In genomic region chr12:47755655-47756562, GRCh38 we compare ENCODE assay signal across 8 cellular contexts. TPM values are rescaled to one million over a fixed set of nuclear protein-coding genes. Genes with fewer than 3 reads are reported as not detected.
A peak's percentile ranks its signal among the peaks of the same experiment; 100 is the strongest.
DNase-seq lines count a peak whose midpoint lies in the region; ATAC-seq lines count a peak whose summit lies in the region.

No MANE protein-coding gene starts in this region.

- ATAC-seq in GM19324 (IDR thresholded peaks at IDR 0.05; ENCODE audit: low FRiP score, unreplicated experiment) (peak; percentile 52), HG03196 (IDR thresholded peaks at IDR 0.05; ENCODE audit: unreplicated experiment) (peak; percentile 59)
- peak; percentile 68 for ATAC-seq in stimulated activated effector memory CD8-positive, alpha-beta T cell treated with anti-CD3 and anti-CD28 coated beads, Interleukin-12 subunit alpha, Interleukin-12 subunit beta, amount 100 ng/mL, for 72 hours

- DNase-seq in Caki2 (ENCODE audit: low read depth) (peak; percentile 66), caudate nucleus (lab: John Stamatoyannopoulos, UW) (peak in 2 of 61 donors; percentile 7 to 31), RKO (ENCODE audit: low spot score) (no peak), NOMO-1 treated with dmso at 0.1 percent for 144 hours (lab: John Stamatoyannopoulos, UW; ENCODE audit: unreplicated experiment) (no peak), activated gamma-delta T cell treated with Interleukin-2 at 50 U/mL for 16 hours (no peak)
- no peak for DNase-seq in stimulated activated effector memory CD8-positive, alpha-beta T cell treated with anti-CD3 and anti-CD28 coated beads, Interleukin-12 subunit alpha, Interleukin-12 subunit beta, amount 100 ng/mL, for 72 hours (ENCODE audit: low spot score in 2 of 2)

- H3K9me3 Mint-ChIP-seq in stimulated activated effector memory CD8-positive, alpha-beta T cell treated with anti-CD3 and anti-CD28 coated beads, Interleukin-12 subunit alpha, Interleukin-12 subunit beta, amount 100 ng/mL, for 72 hours, result no peaks in the 10 kb centered on the region

- peaks cover 64% of the 10 kb centered on the region for H3K4me1 Mint-ChIP-seq in stimulated activated effector memory CD8-positive, alpha-beta T cell treated with anti-CD3 and anti-CD28 coated beads, Interleukin-12 subunit alpha, Interleukin-12 subunit beta, amount 100 ng/mL, for 72 hours

- peak overlapping the region; percentile 55 for H3K4me3 Mint-ChIP-seq in stimulated activated effector memory CD8-positive, alpha-beta T cell treated with anti-CD3 and anti-CD28 coated beads, Interleukin-12 subunit alpha, Interleukin-12 subunit beta, amount 100 ng/mL, for 72 hours

- H3K27ac ChIP-seq in caudate nucleus (ENCODE audit: low read depth, low read length), result peak overlapping the region; percentile 99

- no peaks in the 10 kb centered on the region for H3K36me3 Mint-ChIP-seq in stimulated activated effector memory CD8-positive, alpha-beta T cell treated with anti-CD3 and anti-CD28 coated beads, Interleukin-12 subunit alpha, Interleukin-12 subunit beta, amount 100 ng/mL, for 72 hours

- in situ Hi-C loops in Caki2 (cut with HindIII; ENCODE audit: low pct_unique_long_range_greater_than_20kb, low sequenced_read_pairs), result no loop called here

- H3K27ac Mint-ChIP-seq in stimulated activated effector memory CD8-positive, alpha-beta T cell treated with anti-CD3 and anti-CD28 coated beads, Interleukin-12 subunit alpha, Interleukin-12 subunit beta, amount 100 ng/mL, for 72 hours, result peak overlapping the region; percentile 85

RNA-seq across cellular contexts. Expression of gene RAPGEF3, which starts 2.8 kb away (rescaled TPM):
- 106 and 112 TPM in 2 replicates for total RNA-seq in Caki2 (2014; rRNA removed; shearing (Covaris generic); ENCODE audit: low replicate concordance)

RNA-seq across cellular contexts. Expression of gene SLC48A1, which starts 17.1 kb away (rescaled TPM):
- 151 and 222 TPM in 2 replicates for total RNA-seq in Caki2 (2014; rRNA removed; shearing (Covaris generic); ENCODE audit: low replicate concordance)

RNA-seq across cellular contexts. Expression of gene ENDOU, which starts 30.6 kb away (rescaled TPM):
- not detected in 2 replicates for total RNA-seq in Caki2 (2014; rRNA removed; shearing (Covaris generic); ENCODE audit: low replicate concordance)

RNA-seq across cellular contexts. Expression of gene RPAP3, which starts 50.1 kb away (rescaled TPM):
- total RNA-seq in Caki2 (2014; rRNA removed; shearing (Covaris generic); ENCODE audit: low replicate concordance), result 10.7 and 18.9 TPM in 2 replicates
